ENCODE assay signal across 10 cellular contexts in genomic region chr17:60941028-60941427, GRCh38.
DNase-seq lines count a peak whose midpoint lies in the region; TF ChIP-seq lines count a peak whose summit lies in the region.
"Had no signal": no experiment of that assay in that cellular context is flagged by ENCODE, and none has a peak within 500 bp of the region (broad histone marks: within the 10 kb centered on the region; RNA-seq: fewer than 3 reads in every experiment).

No MANE protein-coding gene starts in this region.

- H3K4me3 ChIP-seq in fibroblast of villous mesenchyme (ENCODE audit: low read depth, low read length): no peak overlapping the region
- no peak overlapping the region for H3K4me3 ChIP-seq in prostate gland
- no peak overlapping the region for H3K4me3 ChIP-seq in endodermal cell (ENCODE audit: low read length)

- intact Hi-C loops in posterior vena cava (cut with DNase I): no loop called here
- intact Hi-C loops in prostate gland (cut with DNase I): no loop called here

- no peaks in the 10 kb centered on the region for H3K27me3 Mint-ChIP-seq in endodermal cell (ENCODE audit: insufficient read depth)

- no peaks in the 10 kb centered on the region for H3K9me3 ChIP-seq in prostate gland
- no peaks in the 10 kb centered on the region for H3K9me3 ChIP-seq in endodermal cell (ENCODE audit: control insufficient read depth, low read length)

- no peak overlapping the region for H3K9ac ChIP-seq in endodermal cell (ENCODE audit: extremely low read depth, low read length, poor library complexity, severe bottlenecking)

- 51% methylated on average over 5 of the region's 5 CpGs for WGBS in prostate gland
- 92 to 96% methylated on average over 2 to 5 of the region's 5 CpGs for WGBS in endodermal cell (ENCODE audit: insufficient coverage in 1 of 2, insufficient read length in 1 of 2), 2 experiments

- H3K27me3 ChIP-seq in prostate gland (replicated peaks; ENCODE audit: insufficient read depth): no peaks in the 10 kb centered on the region
- no peaks in the 10 kb centered on the region for H3K27me3 ChIP-seq in endodermal cell (ENCODE audit: control insufficient read depth, insufficient read depth, low read length, poor library complexity, severe bottlenecking)

- peak; percentile 7 for DNase-seq in CMK (ENCODE audit: low read depth)
- DNase-seq in SK-MEL-5 (ENCODE audit: low read depth, low spot score): peak; percentile 88
- DNase-seq in fibroblast of villous mesenchyme (ENCODE audit: low read depth): peak; percentile 99
- DNase-seq in posterior vena cava (ENCODE audit: low spot score): peak; percentile 80
- no peak for DNase-seq in prostate gland (ENCODE audit: low spot score)
- no peak for DNase-seq in endodermal cell
- no peak for DNase-seq in GM19240 (ENCODE audit: insufficient read length, low spot score)
- DNase-seq in NCI-H1105 (lab: John Stamatoyannopoulos, UW): no peak
- DNase-seq: DMS 273 treated with DMSO at 0.1 percent for 48 hours had no signal

- no peaks in the 10 kb centered on the region for H3K4me1 Mint-ChIP-seq in endodermal cell

- in situ Hi-C loops in SK-MEL-5 (cut with HindIII; ENCODE audit: low pct_unique_long_range_greater_than_20kb, low sequenced_read_pairs): no loop called here

- no peak overlapping the region for H3K27ac ChIP-seq in prostate gland
- no peak overlapping the region for H3K27ac ChIP-seq in endodermal cell (ENCODE audit: low read depth, low read length)

- TF ChIP-seq CTCF in fibroblast of villous mesenchyme (IDR thresholded peaks at IDR 0.05; ENCODE audit: insufficient read depth, low read depth, low read length) (no peak), prostate gland (IDR thresholded peaks at IDR 0.05) (no peak), endodermal cell (conservative IDR thresholded peaks at IDR 0.05) (no peak)

- no peak overlapping the region for H3K4me3 Mint-ChIP-seq in endodermal cell

- TF ChIP-seq POLR2A in prostate gland (IDR thresholded peaks at IDR 0.05): no peak

- H3K4me1 ChIP-seq in prostate gland (replicated peaks): no peaks in the 10 kb centered on the region
- no peaks in the 10 kb centered on the region for H3K4me1 ChIP-seq in endodermal cell (ENCODE audit: control insufficient read depth, insufficient read depth, low read length)

- no peaks in the 10 kb centered on the region for H3K9me3 Mint-ChIP-seq in endodermal cell
- H3K9me3 Mint-ChIP-seq: activated naive CD4-positive, alpha-beta T cell treated with anti-CD3 and anti-CD28 coated beads, Interleukin-2, amount 50 U/mL, for 72 hours had no signal

- H3K27ac Mint-ChIP-seq in endodermal cell: no peak overlapping the region
- H3K27ac Mint-ChIP-seq: activated naive CD4-positive, alpha-beta T cell treated with anti-CD3 and anti-CD28 coated beads, Interleukin-2, amount 50 U/mL, for 72 hours had no signal

- H3K36me3 ChIP-seq in prostate gland: no peaks in the 10 kb centered on the region
- H3K36me3 ChIP-seq in endodermal cell (ENCODE audit: control insufficient read depth, insufficient read depth, low read length): no peaks in the 10 kb centered on the region

- H3K36me3 Mint-ChIP-seq in endodermal cell (ENCODE audit: low read depth): no peaks in the 10 kb centered on the region
- H3K36me3 Mint-ChIP-seq: activated naive CD4-positive, alpha-beta T cell treated with anti-CD3 and anti-CD28 coated beads, Interleukin-2, amount 50 U/mL, for 72 hours had no signal

Comparison
In these comparisons a context has a peak if more than half of its experiments do, and no peak if none do; other contexts are left out.
1. DNase-seq: peak in CMK (single experiment), SK-MEL-5 (single experiment), fibroblast of villous mesenchyme (single experiment) and posterior vena cava (single experiment); none in prostate gland (single experiment), endodermal cell (single experiment), GM19240 (single experiment) and NCI-H1105 (single experiment).